2 cellular contexts compared by ENCODE assay signal in genomic region chr17:3976675-3977171, GRCh38.
TF ChIP-seq lines count a peak whose summit lies in the region.

No MANE protein-coding gene starts in this region.

TF ChIP-seq in SK-N-SH, 30 proteins besides CTCF, POLR2A, EP300 and RAD21 (continued from another document):
- no peak for TF ChIP-seq USF2 (IDR thresholded peaks at IDR 0.05; ENCODE audit: borderline replicate concordance, low read depth, low read length)
- TF ChIP-seq NFIC (IDR thresholded peaks at IDR 0.05; ENCODE audit: borderline replicate concordance) = no peak
- no peak for TF ChIP-seq GABPA (IDR thresholded peaks at IDR 0.05; ENCODE audit: low read depth)
- TF ChIP-seq FOXM1 (IDR thresholded peaks at IDR 0.05; ENCODE audit: low read depth) = no peak
TF ChIP-seq in SK-N-SH: peak in this region for 0.

TF ChIP-seq in SK-N-SH treated with all-trans-retinoic acid at 6 μM for 48 hours, 23 proteins besides CTCF, POLR2A, EP300 and RAD21 (continued from another document):
- TF ChIP-seq TSHZ2 (CRISPR knock-in tag; IDR thresholded peaks at IDR 0.05) (no peak), ZC3H10 (CRISPR knock-in tag; IDR thresholded peaks at IDR 0.05) (no peak)
